Comparison of ENCODE assay signal across 14 cellular contexts in genomic region chr20:17857639-17858449, GRCh38.
"Had no signal": no experiment of that assay in that cellular context is flagged by ENCODE, and none has a peak within 500 bp of the region (broad histone marks: within the 10 kb centered on the region; RNA-seq: fewer than 3 reads in every experiment).

No MANE protein-coding gene starts in this region.

- H3K27ac Mint-ChIP-seq: activated naive CD8-positive, alpha-beta T cell treated with anti-CD3 and anti-CD28 coated beads for 36 hours; activated T-cell treated with anti-CD3 and anti-CD28 coated beads, Interleukin-2, amount 50 U/mL, for 72 hours; dendritic cell treated with granulocyte-macrophage colony-stimulating factor and Interleukin-4, amounts not matched to agents 40 ng/mL and 50 ng/mL, for 4 days; endodermal cell; nephron progenitor cell; stimulated activated naive CD8-positive, alpha-beta T cell treated with anti-CD3 and anti-CD28 coated beads, Interleukin-15, amount 100 ng/mL, for 72 hours had no signal

- H3K4me3 ChIP-seq: esophagus muscularis mucosa, testis had no signal

- H3K4me3 Mint-ChIP-seq: activated naive CD8-positive, alpha-beta T cell treated with anti-CD3 and anti-CD28 coated beads for 36 hours; activated T-cell treated with anti-CD3 and anti-CD28 coated beads, Interleukin-2, amount 50 U/mL, for 72 hours; dendritic cell treated with granulocyte-macrophage colony-stimulating factor and Interleukin-4, amounts not matched to agents 40 ng/mL and 50 ng/mL, for 4 days; endodermal cell; nephron progenitor cell; stimulated activated naive CD8-positive, alpha-beta T cell treated with anti-CD3 and anti-CD28 coated beads, Interleukin-15, amount 100 ng/mL, for 72 hours had no signal

- H3K27ac ChIP-seq: brain microvascular endothelial cell, esophagus muscularis mucosa, testis had no signal

- H3K9me3 Mint-ChIP-seq: activated naive CD8-positive, alpha-beta T cell treated with anti-CD3 and anti-CD28 coated beads for 36 hours; activated T-cell treated with anti-CD3 and anti-CD28 coated beads, Interleukin-2, amount 50 U/mL, for 72 hours; dendritic cell treated with granulocyte-macrophage colony-stimulating factor and Interleukin-4, amounts not matched to agents 40 ng/mL and 50 ng/mL, for 4 days; stimulated activated naive CD8-positive, alpha-beta T cell treated with anti-CD3 and anti-CD28 coated beads, Interleukin-15, amount 100 ng/mL, for 72 hours had no signal

- H3K36me3 ChIP-seq: brain microvascular endothelial cell, esophagus muscularis mucosa had no signal

- H3K9me3 ChIP-seq: esophagus muscularis mucosa, testis had no signal

- ATAC-seq: activated CD4-positive, CD25-positive, alpha-beta regulatory T cell treated with anti-CD3 and anti-CD28 coated beads, Interleukin-2, amount 50 U/mL, for 24 hours; activated T-cell treated with anti-CD3 and anti-CD28 coated beads, Interleukin-2, amount 50 U/mL, for 72 hours; stimulated activated naive CD8-positive, alpha-beta T cell treated with anti-CD3 and anti-CD28 coated beads, Interleukin-15, amount 100 ng/mL, for 72 hours had no signal

- H3K27me3 ChIP-seq: brain microvascular endothelial cell, esophagus muscularis mucosa, testis had no signal

- H3K36me3 Mint-ChIP-seq: activated naive CD8-positive, alpha-beta T cell treated with anti-CD3 and anti-CD28 coated beads for 36 hours had no signal

- DNase-seq: activated CD4-positive, alpha-beta T cell treated with anti-CD3 and anti-CD28 coated beads, Interleukin-2, amount 50 U/mL, for 48 hours; activated gamma-delta T cell treated with Interleukin-2 at 50 U/mL for 16 hours; activated naive CD8-positive, alpha-beta T cell treated with anti-CD3 and anti-CD28 coated beads for 36 hours; activated T-cell treated with anti-CD3 and anti-CD28 coated beads, Interleukin-2, amount 50 U/mL, for 72 hours; cerebellar nuclear complex; endodermal cell; nephron progenitor cell; stimulated activated CD4-positive, alpha-beta T cell treated with anti-CD3 and anti-CD28 coated beads, Interleukin-2, amount 100 ng/mL, for 48 hours; stimulated activated naive CD8-positive, alpha-beta T cell treated with anti-CD3 and anti-CD28 coated beads, Interleukin-15, amount 100 ng/mL, for 72 hours; testis had no signal
